In genomic region chr3:63706321-63707085, GRCh38 we compare ENCODE assay signal across 22 cellular contexts. TPM values are rescaled to one million over a fixed set of nuclear protein-coding genes. Genes with fewer than 3 reads are reported as not detected.
A peak's percentile ranks its signal among the peaks of the same experiment; 100 is the strongest.
DNase-seq lines count a peak whose midpoint lies in the region; ATAC-seq, FAIRE-seq and TF ChIP-seq lines count a peak whose summit lies in the region.
"Had no signal": no experiment of that assay in that cellular context is flagged by ENCODE, and none has a peak within 500 bp of the region (broad histone marks: within the 10 kb centered on the region; RNA-seq: fewer than 3 reads in every experiment).

No MANE protein-coding gene starts in this region.

- no peaks in the 10 kb centered on the region for H3K79me2 ChIP-seq in MM.1S (ENCODE audit: low read length)

- no peaks in the 10 kb centered on the region for H3K9me3 ChIP-seq in MM.1S (replicated peaks; ENCODE audit: insufficient read depth, low read length)
- H3K9me3 ChIP-seq: body of pancreas, testis had no signal

- H3K9me2 ChIP-seq in MM.1S (replicated peaks; ENCODE audit: insufficient read depth, low read length): no peaks in the 10 kb centered on the region

- TF ChIP-seq POLR2A in H54 (IDR thresholded peaks at IDR 0.05; ENCODE audit: low read depth, low read length): no peak

- H3K27ac ChIP-seq in temporal lobe (ENCODE audit: low read depth, low read length) (peak overlapping the region; percentile 56), MM.1S (ENCODE audit: low read length) (no peak overlapping the region)
- H3K27ac ChIP-seq: body of pancreas, neural progenitor cell, SK-N-MC, testis had no signal

- intact Hi-C loops in Right ventricle myocardium inferior (cut with DNase I) (no loop called here), cardiac septum (cut with DNase I) (no loop called here)

- DNase-seq in Right ventricle myocardium inferior (ENCODE audit: missing footprints): no peak
- DNase-seq in cardiac septum (ENCODE audit: low spot score): no peak
- peak; percentile 34 for DNase-seq in astrocyte of the cerebellum (ENCODE audit: low read depth)
- DNase-seq in foreskin melanocyte: peak; percentile 25
- no peak for DNase-seq in activated CD4-positive, CD25-positive, alpha-beta regulatory T cell (lab: John Stamatoyannopoulos, UW)
- DNase-seq in H54 (ENCODE audit: insufficient read length, low spot score): no peak
- no peak for DNase-seq in MM.1S
- DNase-seq: activated CD4-positive, alpha-beta T cell treated with anti-CD3 and anti-CD28 coated beads, Interleukin-2, amount 10 ng/mL, durations not matched to agents 7 days and 5 days; activated naive CD4-positive, alpha-beta T cell; body of pancreas; hippocampal formation; kidney; midbrain; NCI-H1694; NCI-H82; PC-3; testis had no signal

- ATAC-seq in Right ventricle myocardium inferior: peak; percentile 20
- ATAC-seq: body of pancreas, PC-3 had no signal

- H3F3A ChIP-seq in MM.1S (ENCODE audit: insufficient read depth, low read length): no peaks in the 10 kb centered on the region

- no peak for TF ChIP-seq CTCF in astrocyte of the cerebellum (IDR thresholded peaks at IDR 0.05; ENCODE audit: low read depth, low read length, missing control alignments)
- TF ChIP-seq CTCF in MM.1S (IDR thresholded peaks at IDR 0.05; ENCODE audit: low read length): no peak

- no peaks in the 10 kb centered on the region for H3K36me3 ChIP-seq in MM.1S (replicated peaks; ENCODE audit: insufficient read depth, low read length)
- H3K36me3 ChIP-seq: neural progenitor cell had no signal

- no peak overlapping the region for H3K9ac ChIP-seq in MM.1S (ENCODE audit: low read length)
- H3K9ac ChIP-seq: neural progenitor cell had no signal

- no peaks in the 10 kb centered on the region for H3K27me3 ChIP-seq in MM.1S (replicated peaks; ENCODE audit: insufficient read depth, low read length)
- H3K27me3 ChIP-seq: body of pancreas, neural progenitor cell, testis had no signal

- no peak overlapping the region for H2AFZ ChIP-seq in MM.1S (ENCODE audit: low read length)

- H3K4me3 ChIP-seq in astrocyte of the cerebellum (ENCODE audit: low read depth, low read length) (no peak overlapping the region), MM.1S (ENCODE audit: low read length) (no peak overlapping the region)
- H3K4me3 ChIP-seq: body of pancreas, neural progenitor cell, SK-N-MC, testis had no signal

- no peaks in the 10 kb centered on the region for H4K20me1 ChIP-seq in MM.1S (ENCODE audit: insufficient read depth, low read length)

- H3K4me2 ChIP-seq in MM.1S (ENCODE audit: low read depth, low read length): no peak overlapping the region
- H3K4me2 ChIP-seq: neural progenitor cell had no signal

- FAIRE-seq in H54 (lab: Jason Lieb, UNC): no peak
- FAIRE-seq: kidney had no signal

- in situ Hi-C loops in astrocyte of the cerebellum (cut with HindIII; ENCODE audit: low sequenced_read_pairs): no loop called here

- no peaks in the 10 kb centered on the region for H3K4me1 ChIP-seq in MM.1S (ENCODE audit: low read length)
- H3K4me1 ChIP-seq: neural progenitor cell, testis had no signal

RNA-seq across cellular contexts. Expression of gene SNTN, which starts 54.0 kb away (rescaled TPM):
- total RNA-seq in Right ventricle myocardium inferior (not detected), cardiac septum (not detected), temporal lobe (not detected)
- total RNA-seq: A172; activated CD4-positive, alpha-beta T cell treated with anti-CD3 and anti-CD28 coated beads, Interleukin-2, amount 10 ng/mL, durations not matched to agents 7 days and 5 days; kidney; PC-3; pulmonary artery endothelial cell; testis had no signal

Comparison
In these comparisons a context has a peak if more than half of its experiments do, and no peak if none do; other contexts are left out.
1. DNase-seq: peak in astrocyte of the cerebellum (single experiment) and foreskin melanocyte (single experiment); none in Right ventricle myocardium inferior (single experiment), cardiac septum (single experiment), activated CD4-positive, CD25-positive, alpha-beta regulatory T cell (0 of 4), H54 (single experiment) and MM.1S (single experiment).